2 cellular contexts compared by ENCODE assay signal in genomic region chr20:36183155-36183944, GRCh38.
TF ChIP-seq lines count a peak whose summit lies in the region.

No MANE protein-coding gene starts in this region.

TF ChIP-seq in WTC11, 78 proteins besides CTCF, POLR2A, EP300 and RAD21:
- TF ChIP-seq ATF6 (CRISPR knock-in tag; IDR thresholded peaks at IDR 0.05) (no peak), GABPB1 (CRISPR knock-in tag; IDR thresholded peaks at IDR 0.05) (peak; percentile 94)

TF ChIP-seq in HepG2, 621 proteins besides CTCF, POLR2A, EP300 and RAD21 (continued from another document and continues in another):
- TF ChIP-seq SNAPC5 (CRISPR knock-in tag; IDR thresholded peaks at IDR 0.05; ENCODE audit: borderline replicate concordance) (no peak), ZMYM4 (CRISPR knock-in tag; IDR thresholded peaks at IDR 0.05) (peak; percentile 96), ZBTB43 (CRISPR knock-in tag; conservative IDR thresholded peaks at IDR 0.05) (no peak), MXD3 (CRISPR knock-in tag; IDR thresholded peaks at IDR 0.05) (peak; percentile 49; the same call in 1 of the 2 replicates), TRIM24 (CRISPR knock-in tag; IDR thresholded peaks at IDR 0.05) (peak; percentile 84; the same call in 1 of the 2 replicates), NR2F1 (CRISPR knock-in tag; IDR thresholded peaks at IDR 0.05) (peak; percentile 93 to 98), FIP1L1 (IDR thresholded peaks at IDR 0.05; ENCODE audit: borderline replicate concordance, insufficient read depth, low read depth, low read length) (no peak), CEBPG (CRISPR knock-in tag; IDR thresholded peaks at IDR 0.05) (peak; percentile 89), DR1 (CRISPR knock-in tag; IDR thresholded peaks at IDR 0.05) (no peak; the same call in 1 of the 2 replicates), ZNF350 (CRISPR knock-in tag; IDR thresholded peaks at IDR 0.05; ENCODE audit: borderline replicate concordance, low read depth) (peak; percentile 91), ZNF10 (CRISPR knock-in tag; IDR thresholded peaks at IDR 0.05; ENCODE audit: borderline replicate concordance, low read depth) (no peak), ZNF816 (CRISPR knock-in tag; IDR thresholded peaks at IDR 0.05; ENCODE audit: borderline replicate concordance) (no peak), SSRP1 (CRISPR knock-in tag; IDR thresholded peaks at IDR 0.05) (no peak; the same call in 1 of the 2 replicates), ATF5 (CRISPR knock-in tag; IDR thresholded peaks at IDR 0.05; ENCODE audit: low read depth) (no peak), MAFG (CRISPR knock-in tag; IDR thresholded peaks at IDR 0.05) (no peak), ZNF121 (CRISPR knock-in tag; IDR thresholded peaks at IDR 0.05) (no peak), ELF3 (CRISPR knock-in tag; IDR thresholded peaks at IDR 0.05) (peak; percentile 91), ZNF839 (CRISPR knock-in tag; IDR thresholded peaks at IDR 0.05; ENCODE audit: borderline replicate concordance) (no peak), ATF6 (CRISPR knock-in tag; conservative IDR thresholded peaks at IDR 0.05) (no peak), ZNF205 (CRISPR knock-in tag; IDR thresholded peaks at IDR 0.05) (0 out of 2 replicates have a peak, but pooled peaks have one; percentile 47), KLF9 (CRISPR knock-in tag; IDR thresholded peaks at IDR 0.05; ENCODE audit: low read depth) (no peak), LBX2 (CRISPR knock-in tag; IDR thresholded peaks at IDR 0.05; ENCODE audit: borderline replicate concordance) (no peak), SALL2 (CRISPR knock-in tag; IDR thresholded peaks at IDR 0.05) (no peak; the same call in 1 of the 2 replicates), ZNF18 (CRISPR knock-in tag; IDR thresholded peaks at IDR 0.05; ENCODE audit: insufficient replicate concordance) (peak; percentile 23), DNMT1 (CRISPR knock-in tag; IDR thresholded peaks at IDR 0.05) (no peak), IRF9 (CRISPR knock-in tag; IDR thresholded peaks at IDR 0.05; ENCODE audit: borderline replicate concordance) (peak; percentile 82), TIGD3 (CRISPR knock-in tag; IDR thresholded peaks at IDR 0.05; ENCODE audit: borderline replicate concordance) (0 out of 2 replicates have a peak, but pooled peaks have one; percentile 84), PHB2 (IDR thresholded peaks at IDR 0.05; ENCODE audit: partially characterized antibody) (no peak), NFIC (IDR thresholded peaks at IDR 0.05; ENCODE audit: low read length) (peak; percentile 69; the same call in 1 of the 2 replicates), ZBTB42 (CRISPR knock-in tag; IDR thresholded peaks at IDR 0.05) (peak; percentile 97), HMGXB3 (CRISPR knock-in tag; IDR thresholded peaks at IDR 0.05; ENCODE audit: borderline replicate concordance) (peak; percentile 83; the same call in 1 of the 2 replicates), ZBED4 (CRISPR knock-in tag; IDR thresholded peaks at IDR 0.05; ENCODE audit: borderline replicate concordance) (peak; percentile 73; the same call in 1 of the 2 replicates), PTBP1 (IDR thresholded peaks at IDR 0.05; ENCODE audit: low read depth, low read length, poor library complexity, severe bottlenecking) (no peak), TFAP4 (IDR thresholded peaks at IDR 0.05; ENCODE audit: borderline replicate concordance, low read depth) (peak; percentile 79; the same call in 1 of the 2 replicates), ZBTB1 (CRISPR knock-in tag; IDR thresholded peaks at IDR 0.05; ENCODE audit: borderline replicate concordance) (no peak; the same call in 1 of the 2 replicates)
